ENCODE assay signal across 8 cellular contexts in genomic region chr22:23838686-23839468, GRCh38. TPM values are rescaled to one million over a fixed set of nuclear protein-coding genes. Genes with fewer than 3 reads are reported as not detected.
DNase-seq lines count a peak whose midpoint lies in the region; ATAC-seq and FAIRE-seq lines count a peak whose summit lies in the region.

TSS of gene DERL3 (minus strand) at chr22:23839006. CDS start at chr22:23838987, 19 bp downstream.

- peak; percentile 90 for FAIRE-seq in endometrium (lab: Jason Lieb, UNC)

- peak within 1 kb of the TSS; percentile 37 for H3K4me3 ChIP-seq in mesodermal cell (ENCODE audit: extremely low read depth, insufficient read depth, low read length, poor library complexity, severe bottlenecking)

- H3K27ac ChIP-seq in mesodermal cell (ENCODE audit: low read depth, low read length, severe bottlenecking) = peak within 1 kb of the TSS; percentile 41

- H3K36me3 ChIP-seq in mesodermal cell (ENCODE audit: control insufficient read depth, insufficient read depth, low read length) = peaks cover 22% of the 10 kb centered on the region

- no peaks in the 10 kb centered on the region for H3K9me3 ChIP-seq in mesodermal cell (ENCODE audit: control insufficient read depth, low read length)

- WGBS in mesodermal cell (ENCODE audit: insufficient coverage in 2 of 2), 2 experiments = 1% methylated on average over 46 to 58 of the region's 70 CpGs

- DNase-seq in CD1c-positive myeloid dendritic cell (ENCODE audit: extremely low spot score) (peak; percentile 98), HPDE6-E6E7 (ENCODE audit: extremely low spot score) (peak; percentile 95), NOMO-1 treated with DMSO at 0.1 percent for 48 hours (lab: John Stamatoyannopoulos, UW; ENCODE audit: unreplicated experiment) (peak; percentile 100)
- peak; percentile 91 for DNase-seq in activated CD8-positive, alpha-beta memory T cell treated with anti-CD3 and anti-CD28 coated beads, Interleukin-2, amount 50 U/mL, for 24 hours (ENCODE audit: extremely low read depth)
- peak; percentile 84 for DNase-seq in stimulated activated CD8-positive, alpha-beta memory T cell treated with anti-CD3 and anti-CD28 coated beads, Interleukin-15, amount 100 ng/mL, for 1 hour (ENCODE audit: low read depth)

- ATAC-seq in GM19463 (IDR thresholded peaks at IDR 0.05; ENCODE audit: unreplicated experiment) = peak; percentile 89

- H3K4me1 ChIP-seq in mesodermal cell (ENCODE audit: control insufficient read depth, insufficient read depth, low read length, poor library complexity, severe bottlenecking) = peaks cover 21% of the 10 kb centered on the region

RNA-seq across cellular contexts. Expression of gene DERL3, which starts in this region (rescaled TPM):
- 7.7 TPM for polyA plus RNA-seq in mesodermal cell (2013, experiment 1 of 2)
- polyA plus RNA-seq in mesodermal cell (2013, experiment 2 of 2) = 5.6 TPM

Comparison
In these comparisons a context has a peak if more than half of its experiments do, and no peak if none do; other contexts are left out.
1. Peak in every context shown above with its lines: DNase-seq, ATAC-seq, H3K4me3 ChIP-seq and H3K27ac ChIP-seq.